In genomic region chr6:110661426-110661825, GRCh38 we compare ENCODE assay signal across 14 cellular contexts.
DNase-seq lines count a peak whose midpoint lies in the region; ATAC-seq, FAIRE-seq and TF ChIP-seq lines count a peak whose summit lies in the region.
"Had no signal": no experiment of that assay in that cellular context is flagged by ENCODE, and none has a peak within 500 bp of the region (broad histone marks: within the 10 kb centered on the region; RNA-seq: fewer than 3 reads in every experiment).

No MANE protein-coding gene starts in this region.

- H3K9ac ChIP-seq in GM23248 (no peak overlapping the region), keratinocyte (ENCODE audit: control insufficient read depth, extremely low read depth, insufficient read depth, low read length) (no peak overlapping the region)

- TF ChIP-seq POLR2A in uterus (IDR thresholded peaks at IDR 0.05): no peak

- no peak overlapping the region for H3K27ac ChIP-seq in GM23248
- peak overlapping the region; percentile 67 for H3K27ac ChIP-seq in RWPE1
- H3K27ac ChIP-seq in keratinocyte (ENCODE audit: control insufficient read depth, insufficient read depth, low read length): no peak overlapping the region
- H3K27ac ChIP-seq in uterus: no peak overlapping the region
- H3K27ac ChIP-seq: A549, HL-60 had no signal

- DNase-seq in GM23248 (peak; percentile 44), RWPE1 (ENCODE audit: low spot score) (peak; percentile 30), epithelial cell of esophagus (ENCODE audit: low read depth) (peak; percentile 75), keratinocyte (ENCODE audit: low read depth, low spot score) (no peak), sciatic nerve (ENCODE audit: low spot score) (no peak), uterus (no peak), T1000 (lab: John Stamatoyannopoulos, UW) (no peak)
- DNase-seq: BE2C; CD8-positive, alpha-beta T cell; COR-L47; DND-41 had no signal

- no peak overlapping the region for H2AFZ ChIP-seq in GM23248
- H2AFZ ChIP-seq in keratinocyte (ENCODE audit: control insufficient read depth, low read length): no peak overlapping the region

- no peak for TF ChIP-seq CTCF in RWPE1 (conservative IDR thresholded peaks at IDR 0.05; ENCODE audit: low read depth)
- no peak for TF ChIP-seq CTCF in epithelial cell of esophagus (IDR thresholded peaks at IDR 0.05; ENCODE audit: insufficient read depth, low read depth, low read length, missing control alignments)
- TF ChIP-seq CTCF in keratinocyte (optimal IDR thresholded peaks at IDR 0.05 in 1 of 3, IDR thresholded peaks at IDR 0.05 in 1 of 3, conservative IDR thresholded peaks at IDR 0.05 in 1 of 3; ENCODE audit: extremely low read depth in 1 of 3, insufficient read depth in 2 of 3, low read length in 3 of 3): no peak
- no peak for TF ChIP-seq CTCF in uterus (IDR thresholded peaks at IDR 0.05)

- no peaks in the 10 kb centered on the region for H3K79me2 ChIP-seq in GM23248 (ENCODE audit: insufficient read depth)
- H3K79me2 ChIP-seq in keratinocyte (ENCODE audit: control insufficient read depth, insufficient read depth, low read length): no peaks in the 10 kb centered on the region

- no peak overlapping the region for H3K4me3 ChIP-seq in GM23248
- H3K4me3 ChIP-seq in epithelial cell of esophagus (ENCODE audit: low read length): no peak overlapping the region
- no peak overlapping the region for H3K4me3 ChIP-seq in keratinocyte (ENCODE audit: control insufficient read depth in 2 of 3, extremely low read depth in 1 of 3, insufficient read depth in 2 of 3, low read depth in 1 of 3, low read length in 3 of 3)
- no peak overlapping the region for H3K4me3 ChIP-seq in uterus
- H3K4me3 ChIP-seq: A549 had no signal

- CTCF ChIA-PET in RWPE1 (lab: Yijun Ruan, JAX): no interaction called here

- in situ Hi-C loops in GM23248 (cut with MboI): no loop called here

- 96 to 100% methylated on average over 2 of the region's 2 CpGs for WGBS in GM23248 (ENCODE audit: low coverage in 1 of 2, low lambda C conversion rate in 2 of 2, missing lambda C conversion rate in 2 of 2), 2 experiments

- H3K4me1 ChIP-seq in GM23248 (ENCODE audit: insufficient read depth) (peaks cover 24% of the 10 kb centered on the region), keratinocyte (ENCODE audit: control insufficient read depth, extremely low read depth, insufficient read depth, low read length) (peaks cover 8% of the 10 kb centered on the region), uterus (no peaks in the 10 kb centered on the region)
- H3K4me1 ChIP-seq: BE2C had no signal

- H3K27me3 ChIP-seq in GM23248 (replicated peaks; ENCODE audit: insufficient read depth) (no peaks in the 10 kb centered on the region), keratinocyte (ENCODE audit: control insufficient read depth, extremely low read depth, insufficient read depth, low read length) (no peaks in the 10 kb centered on the region), uterus (no peaks in the 10 kb centered on the region)
- H3K27me3 ChIP-seq: BE2C had no signal

- no peak for FAIRE-seq in keratinocyte (lab: Jason Lieb, UNC)
- FAIRE-seq: A549, H54 had no signal

- no peak for ATAC-seq in sciatic nerve
- ATAC-seq: A549; CD8-positive, alpha-beta T cell had no signal

- H3K36me3 ChIP-seq in GM23248 (ENCODE audit: low read depth): no peaks in the 10 kb centered on the region
- H3K36me3 ChIP-seq in keratinocyte (ENCODE audit: control insufficient read depth in 2 of 2, extremely low read depth in 1 of 2, insufficient read depth in 2 of 2, low read length in 2 of 2): peaks cover 0 to 3% of the 10 kb centered on the region in 2 experiments
- H3K36me3 ChIP-seq in uterus: no peaks in the 10 kb centered on the region
- H3K36me3 ChIP-seq: BE2C had no signal

- H3K9me1 ChIP-seq in keratinocyte (ENCODE audit: control insufficient read depth, extremely low read depth, insufficient read depth, low read length): no peaks in the 10 kb centered on the region

- dilution Hi-C loops in keratinocyte (cut with MboI; ENCODE audit: extremely low pct_ligation_motif_present, low sequenced_read_pairs): no loop called here

- intact Hi-C loops in sciatic nerve (cut with DNase I) (no loop called here), uterus (cut with DNase I; ENCODE audit: low total_unique reads) (no loop called here)

- no peaks in the 10 kb centered on the region for H3F3A ChIP-seq in GM23248 (ENCODE audit: insufficient read depth)

- H4K20me1 ChIP-seq in GM23248 (ENCODE audit: insufficient read depth) (no peaks in the 10 kb centered on the region), keratinocyte (ENCODE audit: control insufficient read depth, extremely low read depth, insufficient read depth, low read length) (no peaks in the 10 kb centered on the region)

- H3K4me2 ChIP-seq in GM23248 (ENCODE audit: unreplicated experiment): no peak overlapping the region
- H3K4me2 ChIP-seq in keratinocyte (ENCODE audit: control insufficient read depth, extremely low read depth, insufficient read depth, low read depth, low read length): peak overlapping the region; percentile 17
- H3K4me2 ChIP-seq: A549 had no signal

- POLR2A ChIA-PET in RWPE1 (lab: Yijun Ruan, JAX; ENCODE audit: low non-redundant PET): no interaction called here

- H3K9me2 ChIP-seq in GM23248 (ENCODE audit: insufficient read depth): no peaks in the 10 kb centered on the region

- H3K9me3 ChIP-seq in GM23248 (ENCODE audit: low read depth) (no peaks in the 10 kb centered on the region), keratinocyte (ENCODE audit: control insufficient read depth, low read depth, low read length) (no peaks in the 10 kb centered on the region), uterus (no peaks in the 10 kb centered on the region)
- H3K9me3 ChIP-seq: A549, BE2C had no signal

Comparison
In these comparisons a context has a peak if more than half of its experiments do, and no peak if none do; other contexts are left out.
1. DNase-seq: peak in GM23248 (single experiment), RWPE1 (single experiment) and epithelial cell of esophagus (single experiment); none in keratinocyte (single experiment), sciatic nerve (single experiment), uterus (0 of 2) and T1000 (single experiment).